ENCODE assay signal across 21 cellular contexts in the genomic region with DNA sequence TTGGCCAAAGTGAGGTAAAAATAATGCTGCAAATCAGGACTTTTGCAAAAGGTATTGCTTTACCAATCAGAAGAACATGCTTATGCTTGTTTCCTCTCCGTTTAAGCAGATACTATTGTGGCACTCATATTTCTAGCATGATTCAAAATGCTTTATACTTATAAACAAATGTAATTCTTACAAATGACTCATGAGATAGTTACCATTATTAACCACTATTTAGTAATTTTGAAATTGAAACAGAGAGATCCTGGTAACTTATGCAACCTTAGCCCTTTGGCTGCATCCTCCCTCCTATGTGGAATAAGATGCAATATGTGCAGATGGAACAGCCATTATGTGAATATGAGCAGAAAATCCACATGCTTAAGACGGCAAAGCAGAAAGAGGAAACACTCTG.
A peak's percentile ranks its signal among the peaks of the same experiment; 100 is the strongest.
DNase-seq lines count a peak whose midpoint lies in the region; ATAC-seq and TF ChIP-seq lines count a peak whose summit lies in the region.
"Had no signal": no experiment of that assay in that cellular context is flagged by ENCODE, and none has a peak within 500 bp of the region (broad histone marks: within the 10 kb centered on the region; RNA-seq: fewer than 3 reads in every experiment).

No MANE protein-coding gene starts in this region.

- H3K27ac ChIP-seq in RWPE2 (ENCODE audit: poor library complexity, severe bottlenecking) (peak overlapping the region; percentile 64), fibroblast of lung (ENCODE audit: insufficient read depth, low read length) (no peak overlapping the region)
- H3K27ac ChIP-seq: body of pancreas, suprapubic skin had no signal

- no peaks in the 10 kb centered on the region for H3K79me2 ChIP-seq in fibroblast of lung (ENCODE audit: control insufficient read depth, insufficient read depth, low read length)

- peaks cover 1% of the 10 kb centered on the region for H3K4me1 Mint-ChIP-seq in progenitor cell of endocrine pancreas (ENCODE audit: low read depth)
- H3K4me1 Mint-ChIP-seq: activated B cell treated with CpG ODN at 0.5 μM for 24 hours; activated naive CD4-positive, alpha-beta T cell treated with anti-CD3 and anti-CD28 coated beads, Interleukin-2, amount 50 U/mL, for 24 hours; natural killer cell had no signal

- H3K27ac Mint-ChIP-seq in progenitor cell of endocrine pancreas, result no peak overlapping the region
- H3K27ac Mint-ChIP-seq: activated B cell treated with CpG ODN at 0.5 μM for 24 hours; activated CD8-positive, alpha-beta T cell treated with anti-CD3 and anti-CD28 coated beads, Interleukin-2, amount 10 ng/mL, durations not matched to agents 7 days and 5 days; activated naive CD4-positive, alpha-beta T cell treated with anti-CD3 and anti-CD28 coated beads, Interleukin-2, amount 50 U/mL, for 24 hours; natural killer cell had no signal

- DNase-seq in GM04503 (ENCODE audit: low read depth), result peak; percentile 62
- no peak for DNase-seq in RWPE2 (ENCODE audit: low spot score)
- DNase-seq in fibroblast of lung (ENCODE audit: low read depth in 2 of 2), result peak; percentile 34 to 96
- DNase-seq in skeletal muscle cell (ENCODE audit: low read depth), result peak; percentile 65
- no peak for DNase-seq in progenitor cell of endocrine pancreas (ENCODE audit: low spot score, unreplicated experiment)
- no peak for DNase-seq in D341Med (ENCODE audit: low spot score)
- no peak for DNase-seq in medulla oblongata (ENCODE audit: extremely low spot score)
- DNase-seq: activated B cell treated with CpG ODN at 0.5 μM for 24 hours; activated CD8-positive, alpha-beta T cell treated with anti-CD3 and anti-CD28 coated beads, Interleukin-2, amount 10 ng/mL, durations not matched to agents 7 days and 5 days; activated T-cell treated with anti-CD3 and anti-CD28 coated beads, Interleukin-2, amount 50 U/mL, for 4 hours; body of pancreas; C1 segment of cervical spinal cord; mesendoderm; natural killer cell; NCI-H187 treated with DMSO at 0.1 percent for 48 hours; NCI-H446 treated with DMSO at 0.1 percent for 48 hours; NK-92 treated with Interleukin-12 subunit alpha and Interleukin-12 subunit beta, amount 100 ng/mL, for 24 hours; stimulated activated CD4-positive, alpha-beta T cell treated with anti-CD3 and anti-CD28 coated beads, Interleukin-12 subunit alpha, Interleukin-12 subunit beta, amount 100 ng/mL, for 4 hours had no signal

- no peak overlapping the region for H3K9ac ChIP-seq in fibroblast of lung (ENCODE audit: insufficient read depth, low read length)

- H3K36me3 Mint-ChIP-seq in progenitor cell of endocrine pancreas (ENCODE audit: insufficient read depth), result no peaks in the 10 kb centered on the region
- H3K36me3 Mint-ChIP-seq: activated naive CD4-positive, alpha-beta T cell treated with anti-CD3 and anti-CD28 coated beads, Interleukin-2, amount 50 U/mL, for 24 hours; natural killer cell had no signal

- no peaks in the 10 kb centered on the region for H3K27me3 Mint-ChIP-seq in progenitor cell of endocrine pancreas
- H3K27me3 Mint-ChIP-seq: activated B cell treated with CpG ODN at 0.5 μM for 24 hours; activated naive CD4-positive, alpha-beta T cell treated with anti-CD3 and anti-CD28 coated beads, Interleukin-2, amount 50 U/mL, for 24 hours had no signal

- no peak overlapping the region for H2AFZ ChIP-seq in fibroblast of lung (ENCODE audit: low read length)

- no peak overlapping the region for H3K4me3 Mint-ChIP-seq in progenitor cell of endocrine pancreas (ENCODE audit: low read depth)
- H3K4me3 Mint-ChIP-seq: activated B cell treated with CpG ODN at 0.5 μM for 24 hours; activated CD8-positive, alpha-beta T cell treated with anti-CD3 and anti-CD28 coated beads, Interleukin-2, amount 10 ng/mL, durations not matched to agents 7 days and 5 days; activated naive CD4-positive, alpha-beta T cell treated with anti-CD3 and anti-CD28 coated beads, Interleukin-2, amount 50 U/mL, for 24 hours; activated T-cell treated with anti-CD3 and anti-CD28 coated beads, Interleukin-2, amount 50 U/mL, for 4 hours; natural killer cell had no signal

- H3K4me1 ChIP-seq in RWPE2 (ENCODE audit: insufficient read depth, poor library complexity, severe bottlenecking) (peaks cover 27% of the 10 kb centered on the region), fibroblast of lung (ENCODE audit: control insufficient read depth, extremely low read depth, insufficient read depth, low read length) (peaks cover 2% of the 10 kb centered on the region)
- H3K4me1 ChIP-seq: body of pancreas, suprapubic skin had no signal

- no peaks in the 10 kb centered on the region for H3K36me3 ChIP-seq in RWPE2 (ENCODE audit: low read depth)
- no peaks in the 10 kb centered on the region for H3K36me3 ChIP-seq in fibroblast of lung (ENCODE audit: control insufficient read depth, insufficient read depth, low read length)
- H3K36me3 ChIP-seq: suprapubic skin had no signal

- H3K9me3 Mint-ChIP-seq in progenitor cell of endocrine pancreas (ENCODE audit: low read depth), result no peaks in the 10 kb centered on the region
- H3K9me3 Mint-ChIP-seq: activated B cell treated with CpG ODN at 0.5 μM for 24 hours had no signal

- no peaks in the 10 kb centered on the region for H3K27me3 ChIP-seq in RWPE2 (ENCODE audit: insufficient read depth, poor library complexity, severe bottlenecking)
- H3K27me3 ChIP-seq in fibroblast of lung (ENCODE audit: control insufficient read depth, insufficient read depth, low read length), result no peaks in the 10 kb centered on the region
- H3K27me3 ChIP-seq: body of pancreas, suprapubic skin had no signal

- no peak for TF ChIP-seq CTCF in RWPE2 (IDR thresholded peaks at IDR 0.05; ENCODE audit: poor library complexity, severe bottlenecking)
- TF ChIP-seq CTCF in fibroblast of lung (conservative IDR thresholded peaks at IDR 0.05 in 1 of 2, IDR thresholded peaks at IDR 0.05 in 1 of 2; ENCODE audit: low read depth in 1 of 2, low read length in 2 of 2), result no peak
- TF ChIP-seq CTCF in progenitor cell of endocrine pancreas (IDR thresholded peaks at IDR 0.05; ENCODE audit: unreplicated experiment), result no peak

- ATAC-seq in RWPE2 (ENCODE audit: low read depth) (peak; percentile 82), HG03521 (IDR thresholded peaks at IDR 0.05; ENCODE audit: unreplicated experiment) (no peak)
- ATAC-seq: activated CD8-positive, alpha-beta T cell treated with anti-CD3 and anti-CD28 coated beads, Interleukin-2, amount 10 ng/mL, durations not matched to agents 7 days and 5 days; activated T-cell treated with anti-CD3 and anti-CD28 coated beads, Interleukin-2, amount 50 U/mL, for 4 hours; body of pancreas; natural killer cell had no signal

- no peaks in the 10 kb centered on the region for H4K20me1 ChIP-seq in fibroblast of lung (ENCODE audit: control insufficient read depth, extremely low read depth, insufficient read depth, low read length)

- peak overlapping the region; percentile 19 for H3K4me2 ChIP-seq in fibroblast of lung (ENCODE audit: extremely low read depth, insufficient read depth, low read length)

- H3K4me3 ChIP-seq in RWPE2 (ENCODE audit: severe bottlenecking), result no peak overlapping the region
- peak overlapping the region in 1 of 4 experiments; percentile 15 for H3K4me3 ChIP-seq in fibroblast of lung (replicated peaks in 1 of 4; ENCODE audit: control extremely low read depth in 1 of 4, insufficient read depth in 1 of 4, low read depth in 3 of 4, low read length in 4 of 4)
- no peak overlapping the region for H3K4me3 ChIP-seq in skeletal muscle cell (ENCODE audit: low read depth, low read length)
- H3K4me3 ChIP-seq: body of pancreas, suprapubic skin had no signal

- H3K9me3 ChIP-seq in RWPE2 (ENCODE audit: severe bottlenecking) (no peaks in the 10 kb centered on the region), fibroblast of lung (ENCODE audit: control insufficient read depth, insufficient read depth, low read depth, low read length) (no peaks in the 10 kb centered on the region)
- H3K9me3 ChIP-seq: body of pancreas, suprapubic skin had no signal

Comparison
In these comparisons a context has a peak if more than half of its experiments do, and no peak if none do; other contexts are left out.
1. DNase-seq: peak in GM04503 (single experiment), fibroblast of lung (2 of 2) and skeletal muscle cell (single experiment); none in RWPE2 (single experiment), progenitor cell of endocrine pancreas (single experiment), D341Med (single experiment) and medulla oblongata (single experiment).